ENCODE assay signal across 8 cellular contexts in genomic region chr11:62727833-62728721, GRCh38. TPM values are rescaled to one million over a fixed set of nuclear protein-coding genes. Genes with fewer than 3 reads are reported as not detected.
A peak's percentile ranks its signal among the peaks of the same experiment; 100 is the strongest.
DNase-seq lines count a peak whose midpoint lies in the region; ATAC-seq and TF ChIP-seq lines count a peak whose summit lies in the region.

A gene with protein sequence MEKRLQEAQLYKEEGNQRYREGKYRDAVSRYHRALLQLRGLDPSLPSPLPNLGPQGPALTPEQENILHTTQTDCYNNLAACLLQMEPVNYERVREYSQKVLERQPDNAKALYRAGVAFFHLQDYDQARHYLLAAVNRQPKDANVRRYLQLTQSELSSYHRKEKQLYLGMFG (plus strand): TSS chr11:62728486. CDS start chr11:62728849, 363 bp downstream.

- peaks cover 81% of the 10 kb centered on the region for H3K4me1 ChIP-seq in left ventricle myocardium inferior

- ATAC-seq in HG02884 (IDR thresholded peaks at IDR 0.05; ENCODE audit: unreplicated experiment) = peak; percentile 46

- H3K4me3 Mint-ChIP-seq in T-helper 1 cell treated with Interleukin-12 subunit alpha and Interleukin-12 subunit beta and Interleukin-4 antibody, amounts not matched to agents 30 μg/mL and 1 μg/mL, for 36 hours = peak within 1 kb of the TSS; percentile 97
- H3K4me3 Mint-ChIP-seq in progenitor cell of endocrine pancreas (ENCODE audit: low read depth) = peak within 1 kb of the TSS; percentile 85

- peaks cover 25% of the 10 kb centered on the region for H3K36me3 ChIP-seq in left ventricle myocardium inferior

- no peaks in the 10 kb centered on the region for H3K9me3 ChIP-seq in left ventricle myocardium inferior (replicated peaks)

- H3K27ac Mint-ChIP-seq in T-helper 1 cell treated with Interleukin-12 subunit alpha and Interleukin-12 subunit beta and Interleukin-4 antibody, amounts not matched to agents 30 μg/mL and 1 μg/mL, for 36 hours = peak within 1 kb of the TSS; percentile 99
- H3K27ac Mint-ChIP-seq in progenitor cell of endocrine pancreas = peak within 1 kb of the TSS; percentile 99

- H3K9me3 Mint-ChIP-seq in T-helper 1 cell treated with Interleukin-12 subunit alpha and Interleukin-12 subunit beta and Interleukin-4 antibody, amounts not matched to agents 30 μg/mL and 1 μg/mL, for 36 hours = no peaks in the 10 kb centered on the region
- H3K9me3 Mint-ChIP-seq in progenitor cell of endocrine pancreas (ENCODE audit: low read depth) = no peaks in the 10 kb centered on the region

- H3K4me1 Mint-ChIP-seq in T-helper 1 cell treated with Interleukin-12 subunit alpha and Interleukin-12 subunit beta and Interleukin-4 antibody, amounts not matched to agents 30 μg/mL and 1 μg/mL, for 36 hours (ENCODE audit: low read depth) = peaks cover 38% of the 10 kb centered on the region
- peaks cover 28% of the 10 kb centered on the region for H3K4me1 Mint-ChIP-seq in progenitor cell of endocrine pancreas (ENCODE audit: low read depth)

- in situ Hi-C loops in GM13977 (cut with MboI; ENCODE audit: low pct_unique_long_range_greater_than_20kb, low sequenced_read_pairs, unreplicated experiment) = no loop called here

- H3K4me3 ChIP-seq in left ventricle myocardium inferior = peak within 1 kb of the TSS; percentile 91

- no peaks in the 10 kb centered on the region for H3K27me3 ChIP-seq in left ventricle myocardium inferior (ENCODE audit: low read depth)

- peaks cover 45% of the 10 kb centered on the region for H3K36me3 Mint-ChIP-seq in T-helper 1 cell treated with Interleukin-12 subunit alpha and Interleukin-12 subunit beta and Interleukin-4 antibody, amounts not matched to agents 30 μg/mL and 1 μg/mL, for 36 hours (ENCODE audit: low read depth)
- peaks cover 14% of the 10 kb centered on the region for H3K36me3 Mint-ChIP-seq in progenitor cell of endocrine pancreas (ENCODE audit: insufficient read depth)

- peak; percentile 90 for DNase-seq in GM13977 (ENCODE audit: low spot score)
- peak; percentile 96 for DNase-seq in NCI-H1694 (lab: John Stamatoyannopoulos, UW)
- DNase-seq in amniotic stem cell (lab: John Stamatoyannopoulos, UW) = peak; percentile 97
- peak; percentile 87 for DNase-seq in left ventricle myocardium inferior
- DNase-seq in progenitor cell of endocrine pancreas (ENCODE audit: low spot score, unreplicated experiment) = peak; percentile 69
- DNase-seq in ureter (ENCODE audit: low spot score) = peak; percentile 93

- intact Hi-C loops in left ventricle myocardium inferior (cut with micrococcal nuclease) = loop anchor here (10.0 kb wide), 1 partner anchor 107 kb away; the partner anchor contains the start of genes STX5, TEX54 and WDR74

- TF ChIP-seq CTCF in GM13977 (IDR thresholded peaks at IDR 0.05; ENCODE audit: extremely low read depth, insufficient read depth, missing control alignments) (no peak), left ventricle myocardium inferior (IDR thresholded peaks at IDR 0.05; ENCODE audit: borderline replicate concordance) (no peak), progenitor cell of endocrine pancreas (IDR thresholded peaks at IDR 0.05; ENCODE audit: unreplicated experiment) (no peak)

- H3K27ac ChIP-seq in left ventricle myocardium inferior (replicated peaks) = peak within 1 kb of the TSS; percentile 95

- no peaks in the 10 kb centered on the region for H3K27me3 Mint-ChIP-seq in T-helper 1 cell treated with Interleukin-12 subunit alpha and Interleukin-12 subunit beta and Interleukin-4 antibody, amounts not matched to agents 30 μg/mL and 1 μg/mL, for 36 hours (ENCODE audit: low read depth)
- no peaks in the 10 kb centered on the region for H3K27me3 Mint-ChIP-seq in progenitor cell of endocrine pancreas

RNA-seq across cellular contexts. Expression of the gene that starts here (rescaled TPM):
- total RNA-seq in left ventricle myocardium inferior (12.9 TPM), progenitor cell of endocrine pancreas (35.5 and 40.8 TPM in 2 replicates), ureter (36.7 TPM)

Comparison
In these comparisons a context has a peak if more than half of its experiments do, and no peak if none do; other contexts are left out.
1. Peak in every context shown above with its lines: DNase-seq, ATAC-seq, H3K4me3 ChIP-seq and H3K27ac ChIP-seq.